ENCODE assay signal across 10 cellular contexts in genomic region chr4:83618431-83618830, GRCh38.
DNase-seq lines count a peak whose midpoint lies in the region; ATAC-seq, FAIRE-seq and TF ChIP-seq lines count a peak whose summit lies in the region.
"Had no signal": no experiment of that assay in that cellular context is flagged by ENCODE, and none has a peak within 500 bp of the region (broad histone marks: within the 10 kb centered on the region; RNA-seq: fewer than 3 reads in every experiment).

No MANE protein-coding gene starts in this region.

- 11 to 20% methylated on average over 4 of the region's 4 CpGs for WGBS in upper lobe of left lung, 2 donors

- H3K27ac ChIP-seq in kidney (ENCODE audit: low read depth in 2 of 2, low read length in 2 of 2) = peak overlapping the region; percentile 89 to 98
- peak overlapping the region in 1 of 4 donors; percentile 50 for H3K27ac ChIP-seq in upper lobe of left lung
- H3K27ac ChIP-seq: coronary artery had no signal

- H3K4me3 ChIP-seq in choroid plexus epithelial cell (ENCODE audit: low read depth, low read length) (no peak overlapping the region), kidney (ENCODE audit: low read length in 2 of 2) (no peak overlapping the region), upper lobe of left lung (no peak overlapping the region)
- H3K4me3 ChIP-seq: coronary artery had no signal

- H3K36me3 Mint-ChIP-seq in activated naive CD4-positive, alpha-beta T cell treated with anti-CD3 and anti-CD28 coated beads for 36 hours (ENCODE audit: low read depth) = peaks cover 6% of the 10 kb centered on the region

- H3K4me1 Mint-ChIP-seq in activated naive CD4-positive, alpha-beta T cell treated with anti-CD3 and anti-CD28 coated beads for 36 hours (ENCODE audit: low read depth) = no peaks in the 10 kb centered on the region

- H3K9ac ChIP-seq in kidney (ENCODE audit: low read length in 2 of 2) = peak overlapping the region in 1 of 2 donors; percentile 76

- peak in 1 of 4 donors; percentile 68 for TF ChIP-seq EP300 in upper lobe of left lung (IDR thresholded peaks at IDR 0.05)

- peak; percentile 67 to 79 for ATAC-seq in upper lobe of left lung (ENCODE audit: low FRiP score in 2 of 2)
- ATAC-seq: activated CD4-positive, alpha-beta T cell treated with anti-CD3 and anti-CD28 coated beads for 36 hours had no signal

- TF ChIP-seq CTCF in choroid plexus epithelial cell (conservative IDR thresholded peaks at IDR 0.05; ENCODE audit: low read depth, low read length) (no peak), kidney (IDR thresholded peaks at IDR 0.05; ENCODE audit: borderline replicate concordance, extremely low read depth, insufficient read depth) (no peak), upper lobe of left lung (IDR thresholded peaks at IDR 0.05) (no peak)

- H3K4me1 ChIP-seq in kidney (ENCODE audit: control insufficient read depth in 1 of 2, insufficient read depth in 1 of 2, low read depth in 1 of 2, low read length in 2 of 2) (peaks cover 25 to 28% of the 10 kb centered on the region in 2 donors), upper lobe of left lung (peaks cover 4 to 10% (median 8%) of the 10 kb centered on the region in 4 donors)

- H3K27me3 Mint-ChIP-seq in activated naive CD4-positive, alpha-beta T cell treated with anti-CD3 and anti-CD28 coated beads for 36 hours (ENCODE audit: low read depth) = peaks cover 10% of the 10 kb centered on the region

- no peak for TF ChIP-seq POLR2A in upper lobe of left lung (IDR thresholded peaks at IDR 0.05)

- no peaks in the 10 kb centered on the region for H3K36me3 ChIP-seq in kidney (ENCODE audit: control insufficient read depth in 1 of 2, insufficient read depth in 2 of 2, low read length in 2 of 2)
- no peaks in the 10 kb centered on the region for H3K36me3 ChIP-seq in upper lobe of left lung
- H3K36me3 ChIP-seq: neutrophil had no signal

- intact Hi-C loops in kidney (cut with DNase I) = no loop called here
- intact Hi-C loops in activated naive CD4-positive, alpha-beta T cell treated with anti-CD3 and anti-CD28 coated beads for 36 hours (cut with micrococcal nuclease) = no loop called here

- peak; percentile 85 for FAIRE-seq in kidney (lab: Jason Lieb, UNC)

- CTCF ChIA-PET in activated naive CD4-positive, alpha-beta T cell treated with anti-CD3 and anti-CD28 coated beads for 36 hours (lab: Charles Lee) = no interaction called here

- no peak overlapping the region for H3K4me3 Mint-ChIP-seq in activated naive CD4-positive, alpha-beta T cell treated with anti-CD3 and anti-CD28 coated beads for 36 hours
- H3K4me3 Mint-ChIP-seq: activated CD4-positive, alpha-beta T cell treated with anti-CD3 and anti-CD28 coated beads for 36 hours had no signal

- no peak overlapping the region for H3K27ac Mint-ChIP-seq in activated naive CD4-positive, alpha-beta T cell treated with anti-CD3 and anti-CD28 coated beads for 36 hours
- H3K27ac Mint-ChIP-seq: activated CD4-positive, alpha-beta T cell treated with anti-CD3 and anti-CD28 coated beads for 36 hours had no signal

- DNase-seq in HuH-7.5 (ENCODE audit: low spot score) (peak; percentile 16), choroid plexus epithelial cell (ENCODE audit: low read depth) (peak; percentile 81), kidney (no peak), upper lobe of left lung (peak in 1 of 2 donors; percentile 70), retina (no peak), inferior parietal cortex (ENCODE audit: extremely low spot score) (no peak)
- DNase-seq in activated naive CD4-positive, alpha-beta T cell treated with anti-CD3 and anti-CD28 coated beads for 36 hours = no peak
- DNase-seq: activated CD4-positive, alpha-beta T cell treated with anti-CD3 and anti-CD28 coated beads for 36 hours had no signal

- peaks cover 0 to 3% (median 0%) of the 10 kb centered on the region in 4 donors for H3K27me3 ChIP-seq in upper lobe of left lung

- peaks cover 0 to 13% of the 10 kb centered on the region in 2 donors for H3K9me3 ChIP-seq in kidney (ENCODE audit: control insufficient read depth in 1 of 2, low read length in 2 of 2)
- H3K9me3 ChIP-seq in upper lobe of left lung = peaks cover 6 to 40% (median 22%) of the 10 kb centered on the region in 4 donors

- peaks cover 37% of the 10 kb centered on the region for H3K9me3 Mint-ChIP-seq in activated naive CD4-positive, alpha-beta T cell treated with anti-CD3 and anti-CD28 coated beads for 36 hours

Comparison
In these comparisons a context has a peak if more than half of its experiments do, and no peak if none do; other contexts are left out.
1. DNase-seq: peak in HuH-7.5 (single experiment) and choroid plexus epithelial cell (single experiment); none in kidney (single experiment), retina (single experiment), inferior parietal cortex (single experiment) and activated naive CD4-positive, alpha-beta T cell treated with anti-CD3 and anti-CD28 coated beads for 36 hours (single experiment).